In the genomic region with DNA sequence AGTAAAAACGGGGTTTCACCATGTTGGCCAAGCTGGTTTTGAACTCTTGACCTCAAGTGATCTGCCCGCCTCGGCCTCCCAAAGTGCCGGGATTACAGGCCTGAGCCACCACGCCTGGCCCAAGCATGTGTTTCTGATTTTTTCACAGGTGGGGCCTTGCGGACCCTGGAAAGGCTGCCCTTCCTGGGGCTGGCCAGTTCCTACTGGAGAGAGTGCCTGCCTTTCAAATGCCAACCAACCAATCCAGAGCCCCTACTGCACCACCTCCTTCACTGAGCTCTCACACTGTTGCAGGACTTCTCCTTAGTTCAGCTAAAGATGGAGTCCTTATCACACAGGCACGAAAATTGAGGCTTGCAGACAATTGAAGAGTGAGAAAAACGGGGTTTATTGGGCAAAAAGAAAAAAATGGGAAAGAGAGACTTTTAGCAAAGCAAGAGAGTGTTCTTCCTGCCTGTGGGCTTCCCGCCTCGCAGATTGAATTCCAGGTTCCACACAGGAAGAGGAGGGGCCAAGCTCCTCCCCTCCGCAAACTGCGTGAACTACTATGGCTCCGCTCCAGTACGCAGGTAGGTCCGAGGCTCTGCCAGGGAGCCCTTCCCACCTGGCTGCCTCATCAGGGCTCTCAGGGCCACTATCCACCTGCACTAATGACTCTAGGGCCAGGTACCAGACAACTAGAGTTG, we compare ENCODE assay signal across 2 cellular contexts.
TF ChIP-seq lines count a peak whose summit lies in the region.

No MANE protein-coding gene starts in this region.

TF ChIP-seq in HEK293T, 16 proteins besides CTCF, POLR2A, EP300 and RAD21:
- TF ChIP-seq, protein P1, sequence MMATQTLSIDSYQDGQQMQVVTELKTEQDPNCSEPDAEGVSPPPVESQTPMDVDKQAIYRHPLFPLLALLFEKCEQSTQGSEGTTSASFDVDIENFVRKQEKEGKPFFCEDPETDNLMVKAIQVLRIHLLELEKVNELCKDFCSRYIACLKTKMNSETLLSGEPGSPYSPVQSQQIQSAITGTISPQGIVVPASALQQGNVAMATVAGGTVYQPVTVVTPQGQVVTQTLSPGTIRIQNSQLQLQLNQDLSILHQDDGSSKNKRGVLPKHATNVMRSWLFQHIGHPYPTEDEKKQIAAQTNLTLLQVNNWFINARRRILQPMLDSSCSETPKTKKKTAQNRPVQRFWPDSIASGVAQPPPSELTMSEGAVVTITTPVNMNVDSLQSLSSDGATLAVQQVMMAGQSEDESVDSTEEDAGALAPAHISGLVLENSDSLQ (IDR thresholded peaks at IDR 0.05), result peak; percentile 90
- TF ChIP-seq ZNF384 (IDR thresholded peaks at IDR 0.05) (no peak), NFRKB (IDR thresholded peaks at IDR 0.05) (no peak)
TF ChIP-seq in HEK293T: peak in this region for 1.

TF ChIP-seq in H1, 55 proteins besides CTCF, POLR2A, EP300 and RAD21 (continued from another document):
- TF ChIP-seq, protein P2, sequence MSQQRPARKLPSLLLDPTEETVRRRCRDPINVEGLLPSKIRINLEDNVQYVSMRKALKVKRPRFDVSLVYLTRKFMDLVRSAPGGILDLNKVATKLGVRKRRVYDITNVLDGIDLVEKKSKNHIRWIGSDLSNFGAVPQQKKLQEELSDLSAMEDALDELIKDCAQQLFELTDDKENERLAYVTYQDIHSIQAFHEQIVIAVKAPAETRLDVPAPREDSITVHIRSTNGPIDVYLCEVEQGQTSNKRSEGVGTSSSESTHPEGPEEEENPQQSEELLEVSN (IDR thresholded peaks at IDR 0.05), result peak; percentile 62; the same call in 1 of the 2 replicates
